In the genomic region with DNA sequence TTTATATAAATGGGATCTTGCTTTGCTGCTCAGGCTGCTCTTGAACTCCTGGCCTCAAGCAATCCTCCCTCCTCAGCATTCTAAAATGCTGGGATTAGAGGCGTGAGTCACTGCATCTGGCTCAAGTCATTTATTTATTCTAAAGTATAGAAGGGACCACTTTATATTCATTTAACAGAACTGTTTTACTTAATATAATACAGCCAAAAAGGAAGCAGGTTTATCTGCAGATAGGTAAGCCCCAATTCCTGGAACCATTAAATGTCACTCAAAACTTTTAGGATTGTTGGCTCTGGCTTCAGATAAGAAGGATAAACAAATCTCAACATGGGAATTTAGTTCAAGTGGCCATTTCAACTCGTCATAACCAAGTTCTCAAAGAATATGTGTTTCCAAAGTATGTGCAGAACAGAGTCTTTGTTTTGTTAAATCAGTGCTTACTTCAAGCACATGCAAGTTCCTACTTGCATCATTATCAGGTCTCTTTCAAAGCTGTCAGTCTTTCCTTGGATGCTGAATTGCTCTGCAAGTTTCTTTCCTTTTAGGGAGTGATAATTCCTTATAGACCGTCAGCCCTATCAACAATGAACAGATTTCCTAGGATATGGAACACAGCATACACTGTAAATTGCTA, we compare ENCODE assay signal across 24 cellular contexts.
DNase-seq lines count a peak whose midpoint lies in the region; ATAC-seq and TF ChIP-seq lines count a peak whose summit lies in the region.
"Had no signal": no experiment of that assay in that cellular context is flagged by ENCODE, and none has a peak within 500 bp of the region (broad histone marks: within the 10 kb centered on the region; RNA-seq: fewer than 3 reads in every experiment).

No MANE protein-coding gene starts in this region.

- TF ChIP-seq CTCF in SK-N-SH (IDR thresholded peaks at IDR 0.05): no peak
- TF ChIP-seq CTCF in left lung (IDR thresholded peaks at IDR 0.05): no peak
- TF ChIP-seq CTCF in transverse colon (IDR thresholded peaks at IDR 0.05): no peak

- H3K9ac ChIP-seq in SK-N-SH: no peak overlapping the region
- H3K9ac ChIP-seq: KMS-11 had no signal

- H3K4me1 ChIP-seq in SK-N-SH (ENCODE audit: control insufficient read depth in 1 of 2, insufficient read depth in 2 of 2, low read depth in 1 of 2, low read length in 1 of 2): peaks cover 0 to 11% of the 10 kb centered on the region in 2 experiments; a peak in 2 of 4 replicates
- H3K4me1 ChIP-seq in left lung: peaks cover 10 to 16% of the 10 kb centered on the region in 2 donors
- H3K4me1 ChIP-seq in transverse colon: peaks cover 0 to 17% (median 5%) of the 10 kb centered on the region in 4 donors
- H3K4me1 ChIP-seq: BE2C, Peyer's patch had no signal

- no peak for TF ChIP-seq RAD21 in SK-N-SH (IDR thresholded peaks at IDR 0.05; ENCODE audit: low read length)

- no peaks in the 10 kb centered on the region for H3K9me2 ChIP-seq in SK-N-SH

- WGBS in SK-N-SH (ENCODE audit: low lambda C conversion rate): 85% methylated on average over 3 of the region's 3 CpGs
- 41 to 48% methylated on average over 3 of the region's 3 CpGs for WGBS in transverse colon (ENCODE audit: low coverage in 1 of 2), 2 donors

- no peak overlapping the region; a peak in 1 of 4 replicates for H3K27ac ChIP-seq in SK-N-SH (ENCODE audit: low read depth in 2 of 2, low read length in 1 of 2)
- H3K27ac ChIP-seq in left lung: peak overlapping the region in 1 of 2 donors; percentile 13
- H3K27ac ChIP-seq in transverse colon: peak overlapping the region in 3 of 4 donors; percentile 7 to 54 (median 10)
- H3K27ac ChIP-seq: 22Rv1, KMS-11, psoas muscle, thyroid gland had no signal

- TF ChIP-seq EP300 in SK-N-SH (IDR thresholded peaks at IDR 0.05; ENCODE audit: borderline replicate concordance in 1 of 2, low read depth in 1 of 2, low read length in 1 of 2): no peak
- no peak for TF ChIP-seq EP300 in transverse colon (IDR thresholded peaks at IDR 0.05; ENCODE audit: low read depth)

- intact Hi-C loops in left lung (cut with DNase I): no loop called here
- intact Hi-C loops in transverse colon (cut with DNase I; ENCODE audit: low total_unique reads): no loop called here

- H4K20me1 ChIP-seq in SK-N-SH (ENCODE audit: insufficient read depth): no peaks in the 10 kb centered on the region

- peaks cover 2 to 76% of the 10 kb centered on the region in 2 experiments for H3K36me3 ChIP-seq in SK-N-SH (replicated peaks in 1 of 2; ENCODE audit: control insufficient read depth in 1 of 2, insufficient read depth in 2 of 2, low read length in 1 of 2)
- peaks cover 0 to 6% of the 10 kb centered on the region in 2 donors for H3K36me3 ChIP-seq in left lung
- H3K36me3 ChIP-seq in transverse colon: peaks cover 0 to 10% (median 0%) of the 10 kb centered on the region in 4 donors
- H3K36me3 ChIP-seq: BE2C, thyroid gland had no signal

- H3K27me3 ChIP-seq in SK-N-SH (ENCODE audit: insufficient read depth) (no peaks in the 10 kb centered on the region), left lung (no peaks in the 10 kb centered on the region), transverse colon (no peaks in the 10 kb centered on the region)
- H3K27me3 ChIP-seq: BE2C, Peyer's patch, thyroid gland had no signal

- peaks cover 32% of the 10 kb centered on the region for H3F3A ChIP-seq in SK-N-SH (replicated peaks; ENCODE audit: insufficient read depth)

- no peak overlapping the region for H3K4me2 ChIP-seq in SK-N-SH
- H3K4me2 ChIP-seq: KMS-11 had no signal

- DNase-seq in SK-N-SH: no peak
- peak; percentile 53 for DNase-seq in astrocyte of the hippocampus (ENCODE audit: low read depth, low spot score)
- no peak for DNase-seq in left lung
- no peak for DNase-seq in transverse colon
- DNase-seq in A172 (ENCODE audit: low spot score): no peak
- DNase-seq in NCI-H1048 (lab: John Stamatoyannopoulos, UW): no peak
- DNase-seq in anterior cingulate cortex (lab: John Stamatoyannopoulos, UW): no peak
- DNase-seq: activated B cell treated with CpG ODN at 0.5 μM for 24 hours; activated CD8-positive, alpha-beta T cell treated with anti-CD3 and anti-CD28 coated beads for 36 hours; activated T-cell treated with anti-CD3 and anti-CD28 coated beads, Interleukin-2, amount 50 U/mL, for 4 hours; BE2C; central memory CD4-positive, alpha-beta T cell; effector CD8-positive, alpha-beta T cell; GOT3; left colon; NCI-H2171 treated with DMSO at 0.1 percent for 48 hours; NCI-H82; Peyer's patch; psoas muscle; thyroid gland had no signal

- H3K79me2 ChIP-seq in SK-N-SH (ENCODE audit: insufficient read depth): peaks cover 83% of the 10 kb centered on the region

- no peak for TF ChIP-seq POLR2A in transverse colon (IDR thresholded peaks at IDR 0.05)

- in situ Hi-C loops in transverse colon (cut with MboI; ENCODE audit: low pct_ligation_motif_present in 1 of 4, low pct_unique_long_range_greater_than_20kb in 1 of 4, low sequenced_read_pairs in 3 of 4): no loop called here

- no peak overlapping the region for H2AFZ ChIP-seq in SK-N-SH (ENCODE audit: low read depth)

- POLR2A ChIA-PET in SK-N-SH (lab: Yijun Ruan, JAX): no interaction called here

- ATAC-seq in SK-N-SH treated with all-trans-retinoic acid at 6 μM for 48 hours (no peak), left lung (peak; percentile 86)
- ATAC-seq: activated CD8-positive, alpha-beta T cell treated with anti-CD3 and anti-CD28 coated beads for 36 hours; activated T-cell treated with anti-CD3 and anti-CD28 coated beads, Interleukin-2, amount 50 U/mL, for 4 hours; left colon; stimulated activated effector memory CD8-positive, alpha-beta T cell treated with anti-CD3 and anti-CD28 coated beads, Interleukin-12 subunit alpha, Interleukin-12 subunit beta, amount 100 ng/mL, for 72 hours had no signal

- H3K9me3 ChIP-seq in SK-N-SH: no peaks in the 10 kb centered on the region
- no peaks in the 10 kb centered on the region for H3K9me3 ChIP-seq in left lung
- H3K9me3 ChIP-seq in transverse colon: no peaks in the 10 kb centered on the region
- H3K9me3 ChIP-seq: BE2C, Peyer's patch, psoas muscle, thyroid gland had no signal

- H3K4me3 ChIP-seq in SK-N-SH (ENCODE audit: low read depth in 2 of 2, low read length in 1 of 2) (no peak overlapping the region), left lung (no peak overlapping the region), transverse colon (no peak overlapping the region)
- H3K4me3 ChIP-seq: Peyer's patch, psoas muscle, thyroid gland had no signal

- CTCF ChIA-PET in SK-N-SH (lab: Yijun Ruan, JAX): no interaction called here

TF ChIP-seq in SK-N-SH treated with all-trans-retinoic acid at 6 μM for 48 hours, 23 proteins besides CTCF, POLR2A, EP300 and RAD21:
- TF ChIP-seq ZC3H10 (CRISPR knock-in tag; IDR thresholded peaks at IDR 0.05) (no peak), ISL1 (CRISPR knock-in tag; IDR thresholded peaks at IDR 0.05) (peak; percentile 65)

TF ChIP-seq in SK-N-SH, 30 proteins besides CTCF, POLR2A, EP300 and RAD21:
- TF ChIP-seq MAX (IDR thresholded peaks at IDR 0.05; ENCODE audit: low read depth) (no peak), NRF1 (IDR thresholded peaks at IDR 0.05; ENCODE audit: low read depth, low read length) (no peak), MXI1 (IDR thresholded peaks at IDR 0.05; ENCODE audit: low read depth, low read length) (no peak)

Comparison
In these comparisons a context has a peak if more than half of its experiments do, and no peak if none do; other contexts are left out.
1. H3K27ac ChIP-seq: peak in transverse colon (3 of 4); none in SK-N-SH (0 of 2).